9 cellular contexts compared by ENCODE assay signal in genomic region chr3:105997800-105998526, GRCh38.
DNase-seq lines count a peak whose midpoint lies in the region; ATAC-seq and TF ChIP-seq lines count a peak whose summit lies in the region.
"Had no signal": no experiment of that assay in that cellular context is flagged by ENCODE, and none has a peak within 500 bp of the region (broad histone marks: within the 10 kb centered on the region; RNA-seq: fewer than 3 reads in every experiment).

No MANE protein-coding gene starts in this region.

- intact Hi-C loops in left lung (cut with DNase I), result no loop called here

- ATAC-seq in left lung (peak; percentile 91), HG03460 (IDR thresholded peaks at IDR 0.05; ENCODE audit: unreplicated experiment) (no peak), HG02973 (IDR thresholded peaks at IDR 0.05; ENCODE audit: unreplicated experiment) (no peak)

- H3K9me3 ChIP-seq in left lung, result peaks cover 0 to 13% of the 10 kb centered on the region in 2 donors

- TF ChIP-seq CTCF in AG09309 (IDR thresholded peaks at IDR 0.05; ENCODE audit: control insufficient read depth, insufficient read depth, low read depth, low read length, missing control alignments), result no peak
- no peak for TF ChIP-seq CTCF in astrocyte of the spinal cord (IDR thresholded peaks at IDR 0.05; ENCODE audit: low read depth, low read length)
- no peak for TF ChIP-seq CTCF in left lung (IDR thresholded peaks at IDR 0.05)

- H3K4me3 ChIP-seq in AG09309 (ENCODE audit: control insufficient read depth, low read depth, low read length), result peak overlapping the region; percentile 35
- H3K4me3 ChIP-seq in astrocyte of the spinal cord (ENCODE audit: low read depth, low read length), result no peak overlapping the region
- H3K4me3 ChIP-seq in left lung, result no peak overlapping the region

- H3K27me3 ChIP-seq in left lung, result no peaks in the 10 kb centered on the region

- peak; percentile 86 for DNase-seq in AG09309 (ENCODE audit: low read depth)
- DNase-seq in LoVo (ENCODE audit: low spot score), result peak; percentile 62
- DNase-seq in astrocyte of the spinal cord (ENCODE audit: low read depth, low spot score), result peak; percentile 92
- peak in 1 of 2 donors; percentile 58 for DNase-seq in left lung
- DNase-seq in G401 (ENCODE audit: low spot score), result no peak
- no peak for DNase-seq in activated T-cell treated with anti-CD3 and anti-CD28 coated beads, Interleukin-2, amount 50 U/mL, for 48 hours
- DNase-seq: NCI-H524 had no signal

- in situ Hi-C loops in astrocyte of the spinal cord (cut with HindIII; ENCODE audit: low sequenced_read_pairs), result no loop called here
- in situ Hi-C loops in G401 (cut with HindIII; ENCODE audit: low sequenced_read_pairs), result no loop called here

- no peaks in the 10 kb centered on the region for H3K36me3 ChIP-seq in left lung

- peak overlapping the region; percentile 55 to 71 for H3K27ac ChIP-seq in left lung

- no peaks in the 10 kb centered on the region for H3K4me1 ChIP-seq in left lung

Comparison
In these comparisons a context has a peak if more than half of its experiments do, and no peak if none do; other contexts are left out.
1. DNase-seq: peak in AG09309 (single experiment), LoVo (single experiment) and astrocyte of the spinal cord (single experiment); none in G401 (single experiment) and activated T-cell treated with anti-CD3 and anti-CD28 coated beads, Interleukin-2, amount 50 U/mL, for 48 hours (0 of 2).